In genomic region chr6:136586295-136586694, GRCh38 we compare ENCODE assay signal across 9 cellular contexts. TPM values are rescaled to one million over a fixed set of nuclear protein-coding genes. Genes with fewer than 3 reads are reported as not detected.
DNase-seq lines count a peak whose midpoint lies in the region; TF ChIP-seq lines count a peak whose summit lies in the region.
"Had no signal": no experiment of that assay in that cellular context is flagged by ENCODE, and none has a peak within 500 bp of the region (broad histone marks: within the 10 kb centered on the region; RNA-seq: fewer than 3 reads in every experiment).

No MANE protein-coding gene starts in this region.

- H3K36me3 ChIP-seq in SJSA1 = peaks cover 21% of the 10 kb centered on the region

- peaks cover 16% of the 10 kb centered on the region for H3K4me1 ChIP-seq in SJSA1 (replicated peaks)

- no peaks in the 10 kb centered on the region for H3K4me1 Mint-ChIP-seq in activated naive CD4-positive, alpha-beta T cell treated with anti-CD3 and anti-CD28 coated beads, Interleukin-2, amount 10 ng/mL, durations not matched to agents 7 days and 5 days

- H3K27ac Mint-ChIP-seq in activated naive CD4-positive, alpha-beta T cell treated with anti-CD3 and anti-CD28 coated beads, Interleukin-2, amount 10 ng/mL, durations not matched to agents 7 days and 5 days = no peak overlapping the region

- H3K27me3 Mint-ChIP-seq in activated naive CD4-positive, alpha-beta T cell treated with anti-CD3 and anti-CD28 coated beads, Interleukin-2, amount 10 ng/mL, durations not matched to agents 7 days and 5 days = no peaks in the 10 kb centered on the region

- H3K9me3 ChIP-seq in SJSA1 (replicated peaks) = no peaks in the 10 kb centered on the region; the same call in 1 of the 2 replicates

- H3K4me3 ChIP-seq in AG10803 (ENCODE audit: low read length) (no peak overlapping the region), SJSA1 (no peak overlapping the region)

- DNase-seq in AG10803 (ENCODE audit: low read depth) (peak; percentile 94), SJSA1 (ENCODE audit: low read depth in 1 of 2, low spot score in 2 of 2) (peak in 1 of 2 experiments; percentile 54), fibroblast of gingiva (ENCODE audit: low read depth) (peak; percentile 95), renal cortical epithelial cell (ENCODE audit: low read depth) (peak; percentile 65), HPDE6-E6E7 (ENCODE audit: extremely low spot score) (no peak), posterior cingulate gyrus (no peak), GM13977 (ENCODE audit: low spot score) (no peak)
- DNase-seq in activated naive CD4-positive, alpha-beta T cell treated with anti-CD3 and anti-CD28 coated beads, Interleukin-2, amount 10 ng/mL, durations not matched to agents 7 days and 5 days = no peak
- DNase-seq: midbrain had no signal

- no peak overlapping the region for H3K4me3 Mint-ChIP-seq in activated naive CD4-positive, alpha-beta T cell treated with anti-CD3 and anti-CD28 coated beads, Interleukin-2, amount 10 ng/mL, durations not matched to agents 7 days and 5 days

- CTCF ChIA-PET in activated naive CD4-positive, alpha-beta T cell treated with anti-CD3 and anti-CD28 coated beads, Interleukin-2, amount 10 ng/mL, durations not matched to agents 7 days and 5 days (lab: Charles Lee) = interaction anchor here (0.6 kb wide), 1 partner anchor 8 kb away, joined by 3 read pairs; no protein-coding TSS in a partner anchor

- H3K27ac ChIP-seq in SJSA1 = peak overlapping the region; percentile 45

- no peak for TF ChIP-seq CTCF in AG10803 (conservative IDR thresholded peaks at IDR 0.05; ENCODE audit: low read length)
- TF ChIP-seq CTCF in GM13977 (IDR thresholded peaks at IDR 0.05; ENCODE audit: extremely low read depth, insufficient read depth, missing control alignments) = no peak

- intact Hi-C loops in posterior cingulate gyrus (cut with DNase I) = no loop called here

- no peaks in the 10 kb centered on the region for H3K27me3 ChIP-seq in SJSA1 (replicated peaks)

- in situ Hi-C loops in GM13977 (cut with MboI; ENCODE audit: low pct_unique_long_range_greater_than_20kb, low sequenced_read_pairs, unreplicated experiment) = no loop called here

- H3K36me3 Mint-ChIP-seq in activated naive CD4-positive, alpha-beta T cell treated with anti-CD3 and anti-CD28 coated beads, Interleukin-2, amount 10 ng/mL, durations not matched to agents 7 days and 5 days = peaks cover 35% of the 10 kb centered on the region

- H3K9me3 Mint-ChIP-seq in activated naive CD4-positive, alpha-beta T cell treated with anti-CD3 and anti-CD28 coated beads, Interleukin-2, amount 10 ng/mL, durations not matched to agents 7 days and 5 days = no peaks in the 10 kb centered on the region

RNA-seq across cellular contexts. Expression of gene MAP7, which starts 36.1 kb away (rescaled TPM):
- 0.11 TPM in 1 of 2 replicates, not detected in the other for total RNA-seq in SJSA1 (2014; rRNA removed; shearing (Covaris generic))
- 21.5 and 28.5 TPM in 2 replicates for total RNA-seq in renal cortical epithelial cell

Comparison
In these comparisons a context has a peak if more than half of its experiments do, and no peak if none do; other contexts are left out.
1. DNase-seq: peak in AG10803 (single experiment), fibroblast of gingiva (single experiment) and renal cortical epithelial cell (single experiment); none in HPDE6-E6E7 (single experiment), posterior cingulate gyrus (0 of 10), GM13977 (single experiment) and activated naive CD4-positive, alpha-beta T cell treated with anti-CD3 and anti-CD28 coated beads, Interleukin-2, amount 10 ng/mL, durations not matched to agents 7 days and 5 days (single experiment).
2. RNA of gene MAP7, which starts 36.1 kb away (total RNA-seq): 21.5 to 28.5 TPM in renal cortical epithelial cell; 0.11 TPM in SJSA1; every median in the first group is over 10 times any median in the second.